In the genomic region with DNA sequence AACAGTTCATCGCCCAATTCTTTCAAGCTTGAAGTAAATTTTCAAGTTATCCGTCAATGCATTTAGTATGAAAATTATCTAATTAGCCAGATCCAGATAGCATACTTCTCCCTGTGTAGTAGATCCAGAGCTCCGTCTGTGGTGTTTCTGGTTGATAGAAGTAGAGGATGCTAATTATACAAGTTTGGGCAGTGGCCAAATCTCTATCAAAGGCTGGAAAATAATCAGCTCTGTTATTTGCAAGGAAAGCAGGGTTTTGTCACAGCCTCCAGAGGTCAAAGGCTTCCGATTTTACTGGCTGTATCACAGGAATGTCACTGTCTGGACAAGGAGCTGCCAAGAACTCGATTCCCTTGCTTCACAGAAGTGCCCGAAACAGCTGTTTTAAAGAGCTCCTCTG, we compare ENCODE assay signal across 25 cellular contexts. TPM values are rescaled to one million over a fixed set of nuclear protein-coding genes. Genes with fewer than 3 reads are reported as not detected.
DNase-seq lines count a peak whose midpoint lies in the region; ATAC-seq and TF ChIP-seq lines count a peak whose summit lies in the region.
"Had no signal": no experiment of that assay in that cellular context is flagged by ENCODE, and none has a peak within 500 bp of the region (broad histone marks: within the 10 kb centered on the region; RNA-seq: fewer than 3 reads in every experiment).

No MANE protein-coding gene starts in this region.

- peaks cover 14% of the 10 kb centered on the region for H3F3A ChIP-seq in neural progenitor cell (ENCODE audit: low read depth)

- no peak overlapping the region for H3K9ac ChIP-seq in neural progenitor cell

- intact Hi-C loops in left cardiac atrium (cut with DNase I), result no loop called here

- H3K4me3 ChIP-seq in neural progenitor cell, result no peak overlapping the region
- H3K4me3 ChIP-seq: colonic mucosa, stomach had no signal

- H3K4me1 ChIP-seq in neural progenitor cell, result peaks cover 25% of the 10 kb centered on the region
- H3K4me1 ChIP-seq: colonic mucosa had no signal

- no peaks in the 10 kb centered on the region for H3K79me2 ChIP-seq in neural progenitor cell (ENCODE audit: low read depth)

- peaks cover 6% of the 10 kb centered on the region for H3K27me3 Mint-ChIP-seq in neural progenitor cell (ENCODE audit: insufficient read depth, low read depth)
- H3K27me3 Mint-ChIP-seq: activated CD4-positive, alpha-beta T cell treated with anti-CD3 and anti-CD28 coated beads, Interleukin-2, amount 10 ng/mL, durations not matched to agents 24 days and 14 days; CD4-positive, CD25-positive, alpha-beta regulatory T cell had no signal

- H3K4me3 Mint-ChIP-seq in neural progenitor cell, result no peak overlapping the region
- H3K4me3 Mint-ChIP-seq: activated CD4-positive, alpha-beta T cell treated with anti-CD3 and anti-CD28 coated beads, Interleukin-2, amount 10 ng/mL, durations not matched to agents 24 days and 14 days; CD4-positive, CD25-positive, alpha-beta regulatory T cell; endodermal cell; nephron; T-helper 17 cell had no signal

- ATAC-seq in left cardiac atrium, result peak; percentile 41 to 49
- ATAC-seq in HG02571 (IDR thresholded peaks at IDR 0.05; ENCODE audit: unreplicated experiment), result no peak
- ATAC-seq: T-helper 17 cell had no signal

- H3K36me3 Mint-ChIP-seq in neural progenitor cell, result peaks cover 3% of the 10 kb centered on the region
- H3K36me3 Mint-ChIP-seq: CD4-positive, CD25-positive, alpha-beta regulatory T cell had no signal

- peak; percentile 52 for DNase-seq in NCI-H1105 (lab: John Stamatoyannopoulos, UW)
- DNase-seq in NCI-H2171 treated with DMSO at 0.1 percent for 48 hours (lab: John Stamatoyannopoulos, UW), result peak; percentile 57
- no peak for DNase-seq in left cardiac atrium
- no peak for DNase-seq in neural progenitor cell (ENCODE audit: low spot score)
- no peak for DNase-seq in UCSD-AML1 (lab: John Stamatoyannopoulos, UW; ENCODE audit: unreplicated experiment)
- no peak for DNase-seq in NCI-H1048 (lab: John Stamatoyannopoulos, UW)
- DNase-seq: activated CD4-positive, alpha-beta T cell treated with anti-CD3 and anti-CD28 coated beads, Interleukin-2, amount 10 ng/mL, durations not matched to agents 24 days and 14 days; activated naive CD4-positive, alpha-beta T cell treated with Interleukin-2 at 50 U/mL for 16 hours; activated T-cell treated with anti-CD3 and anti-CD28 coated beads, Interleukin-2, amount 50 U/mL, for 48 hours; CD4-positive, CD25-positive, alpha-beta regulatory T cell; colonic mucosa; endodermal cell; NCI-H2081; NCI-H524; posterior cingulate gyrus; stomach; T-helper 17 cell; trophoblast cell had no signal

- H3K27me3 ChIP-seq in neural progenitor cell, result no peaks in the 10 kb centered on the region
- H3K27me3 ChIP-seq: colonic mucosa, stomach had no signal

- H4K20me1 ChIP-seq in neural progenitor cell (ENCODE audit: low read depth), result no peaks in the 10 kb centered on the region

- H3K9me3 Mint-ChIP-seq in neural progenitor cell, result peaks cover 7% of the 10 kb centered on the region
- H3K9me3 Mint-ChIP-seq: activated CD4-positive, alpha-beta T cell treated with anti-CD3 and anti-CD28 coated beads, Interleukin-2, amount 10 ng/mL, durations not matched to agents 24 days and 14 days; endodermal cell; nephron had no signal

- peak overlapping the region; percentile 30 for H3K27ac Mint-ChIP-seq in neural progenitor cell
- H3K27ac Mint-ChIP-seq: activated CD4-positive, alpha-beta T cell treated with anti-CD3 and anti-CD28 coated beads, Interleukin-2, amount 10 ng/mL, durations not matched to agents 24 days and 14 days; CD4-positive, CD25-positive, alpha-beta regulatory T cell; endodermal cell; nephron; T-helper 17 cell had no signal

- H3K9me3 ChIP-seq in neural progenitor cell (ENCODE audit: low read depth), result no peaks in the 10 kb centered on the region
- H3K9me3 ChIP-seq: colonic mucosa, stomach had no signal

- no peak overlapping the region for H3K4me2 ChIP-seq in neural progenitor cell

- H3K27ac ChIP-seq in neural progenitor cell, result no peak overlapping the region
- H3K27ac ChIP-seq: colonic mucosa, stomach had no signal

- no peaks in the 10 kb centered on the region for H3K36me3 ChIP-seq in neural progenitor cell
- H3K36me3 ChIP-seq: colonic mucosa, stomach had no signal

- H3K4me1 Mint-ChIP-seq in neural progenitor cell, result peaks cover 44% of the 10 kb centered on the region
- H3K4me1 Mint-ChIP-seq: activated CD4-positive, alpha-beta T cell treated with anti-CD3 and anti-CD28 coated beads, Interleukin-2, amount 10 ng/mL, durations not matched to agents 24 days and 14 days; CD4-positive, CD25-positive, alpha-beta regulatory T cell; T-helper 17 cell had no signal

- no peak overlapping the region for H2AFZ ChIP-seq in neural progenitor cell (replicated peaks)

- TF ChIP-seq CTCF in neural progenitor cell (IDR thresholded peaks at IDR 0.05), result no peak

RNA-seq across cellular contexts. Expression of gene LRRC30, which starts 28.6 kb away (rescaled TPM):
- total RNA-seq in left cardiac atrium (not detected), neural progenitor cell (ENCODE audit: low replicate concordance) (not detected in 2 replicates)
- total RNA-seq: activated CD4-positive, alpha-beta T cell treated with anti-CD3 and anti-CD28 coated beads, Interleukin-2, amount 10 ng/mL, durations not matched to agents 24 days and 14 days; bronchial epithelial cell; CD4-positive, CD25-positive, alpha-beta regulatory T cell; colonic mucosa; endodermal cell; fibroblast of lung; LHCN-M2; mononuclear cell; SK-MEL-5; stomach; T-helper 17 cell had no signal

Comparison
In these comparisons a context has a peak if more than half of its experiments do, and no peak if none do; other contexts are left out.
1. DNase-seq: peak in NCI-H1105 (single experiment) and NCI-H2171 treated with DMSO at 0.1 percent for 48 hours (single experiment); none in left cardiac atrium (single experiment), neural progenitor cell (single experiment), UCSD-AML1 (single experiment) and NCI-H1048 (single experiment).